In the genomic region with DNA sequence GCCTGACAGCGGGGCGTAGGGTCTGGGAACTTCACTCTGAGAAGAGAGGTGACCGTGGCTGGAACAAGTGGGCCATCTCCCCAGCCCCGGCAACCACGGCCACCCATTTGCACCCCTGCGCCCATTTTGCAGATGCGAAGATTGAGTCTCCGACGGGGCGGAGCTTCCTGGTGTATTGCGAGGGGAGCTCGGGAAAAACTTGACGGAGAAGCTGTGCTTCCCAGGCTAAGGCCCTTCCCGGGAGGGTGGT, we compare ENCODE assay signal across 8 cellular contexts. TPM values are rescaled to one million over a fixed set of nuclear protein-coding genes. Genes with fewer than 3 reads are reported as not detected.
DNase-seq lines count a peak whose midpoint lies in the region; ATAC-seq and TF ChIP-seq lines count a peak whose summit lies in the region.

No MANE protein-coding gene starts in this region.

- H3K4me1 ChIP-seq in colonic mucosa: peaks cover 8% of the 10 kb centered on the region
- H3K4me1 ChIP-seq in neuron (ENCODE audit: insufficient read depth, low read length): peaks cover 12% of the 10 kb centered on the region

- TF ChIP-seq CTCF in C4-2B (conservative IDR thresholded peaks at IDR 0.05) (no peak), LNCaP clone FGC (IDR thresholded peaks at IDR 0.05; ENCODE audit: control insufficient read depth, extremely low read depth, insufficient read depth) (no peak), colonic mucosa (IDR thresholded peaks at IDR 0.05) (no peak)

- no peaks in the 10 kb centered on the region for H3K36me3 ChIP-seq in colonic mucosa
- peaks cover 30% of the 10 kb centered on the region for H3K36me3 ChIP-seq in neuron (ENCODE audit: insufficient read depth, low read length)

- H3K4me3 ChIP-seq in LNCaP clone FGC (ENCODE audit: low read depth, low read length) (peak overlapping the region; percentile 96), colonic mucosa (peak overlapping the region; percentile 96), neuron (ENCODE audit: low read length) (peak overlapping the region; percentile 78)

- peak; percentile 7 for ATAC-seq in GM21367 (IDR thresholded peaks at IDR 0.05; ENCODE audit: unreplicated experiment)

- H3K9me3 ChIP-seq in colonic mucosa (no peaks in the 10 kb centered on the region), neuron (ENCODE audit: low read length) (no peaks in the 10 kb centered on the region)

- H3K27me3 ChIP-seq in colonic mucosa (no peaks in the 10 kb centered on the region), neuron (ENCODE audit: insufficient read depth, low read length) (no peaks in the 10 kb centered on the region)

- peak overlapping the region; percentile 82 to 88 for H3K9ac ChIP-seq in colonic mucosa (ENCODE audit: low read depth in 2 of 2, low read length in 2 of 2)

- H3K27ac ChIP-seq in C4-2B: peak overlapping the region; percentile 98
- peak overlapping the region; percentile 97 for H3K27ac ChIP-seq in colonic mucosa

- DNase-seq in LNCaP clone FGC (ENCODE audit: low read depth): no peak
- DNase-seq in colonic mucosa: no peak
- DNase-seq in cerebellar nuclear complex (lab: John Stamatoyannopoulos, UW): no peak
- DNase-seq in DMS114 treated with DMSO at 0.1 percent for 48 hours (lab: John Stamatoyannopoulos, UW; ENCODE audit: unreplicated experiment): no peak
- no peak for DNase-seq in NCI-H1048 (lab: John Stamatoyannopoulos, UW)

- intact Hi-C loops in colonic mucosa (cut with DNase I): no loop called here

- peak overlapping the region; percentile 72 for H2AFZ ChIP-seq in neuron (ENCODE audit: low read depth, low read length)

RNA-seq across cellular contexts. Expression of a gene that starts 0.7 kb away (rescaled TPM):
- 10 to 100 TPM; 11.3 to 22.1 TPM for total RNA-seq in colonic mucosa

RNA-seq across cellular contexts. Expression of a gene that starts 36.9 kb away (rescaled TPM):
- 10 to 100 TPM; 28.9 to 33.6 TPM for total RNA-seq in colonic mucosa

RNA-seq across cellular contexts. Expression of a gene that starts 37.4 kb away (rescaled TPM):
- total RNA-seq in colonic mucosa: 1 to 10 TPM; 1.3 to 4.0 TPM

RNA-seq across cellular contexts. Expression of a gene that starts 57.7 kb away (rescaled TPM):
- under 1 TPM in 1 of 2 donors, not detected in 1; 0.96 TPM for total RNA-seq in colonic mucosa

RNA-seq across cellular contexts. Expression of a gene that starts 59.4 kb away (rescaled TPM):
- 10 to 100 TPM; 17.4 to 36.2 TPM for total RNA-seq in colonic mucosa
